In genomic region chr16:46961373-46962353, GRCh38 we compare ENCODE assay signal across 8 cellular contexts. TPM values are rescaled to one million over a fixed set of nuclear protein-coding genes. Genes with fewer than 3 reads are reported as not detected.
A peak's percentile ranks its signal among the peaks of the same experiment; 100 is the strongest.
DNase-seq lines count a peak whose midpoint lies in the region; ATAC-seq and TF ChIP-seq lines count a peak whose summit lies in the region.

No MANE protein-coding gene starts in this region.

- TF ChIP-seq EP300 in sigmoid colon (IDR thresholded peaks at IDR 0.05) = no peak

- H3K4me3 ChIP-seq in MG63 = no peak overlapping the region
- H3K4me3 ChIP-seq in sigmoid colon = no peak overlapping the region

- no peaks in the 10 kb centered on the region for H3K27me3 ChIP-seq in MG63
- H3K27me3 ChIP-seq in sigmoid colon = no peaks in the 10 kb centered on the region

- WGBS in sigmoid colon, 2 donors = 69 to 79% methylated on average over 9 of the region's 9 CpGs

- H3K27ac ChIP-seq in sigmoid colon = peak overlapping the region; percentile 25 to 42 (median 33)
- H3K27ac ChIP-seq in caudate nucleus (ENCODE audit: low read depth, low read length) = no peak overlapping the region

- no peaks in the 10 kb centered on the region for H3K27me3 Mint-ChIP-seq in activated naive CD8-positive, alpha-beta T cell treated with anti-CD3 and anti-CD28 coated beads, Interleukin-2, amount 50 U/mL, for 24 hours

- peaks cover 0 to 31% (median 22%) of the 10 kb centered on the region in 4 donors for H3K4me1 ChIP-seq in sigmoid colon

- peak overlapping the region; percentile 37 for H3K4me3 Mint-ChIP-seq in activated naive CD8-positive, alpha-beta T cell treated with anti-CD3 and anti-CD28 coated beads, Interleukin-2, amount 50 U/mL, for 24 hours

- intact Hi-C loops in sigmoid colon (cut with DNase I) = no loop called here

- no peaks in the 10 kb centered on the region for H3K9me3 Mint-ChIP-seq in activated naive CD8-positive, alpha-beta T cell treated with anti-CD3 and anti-CD28 coated beads, Interleukin-2, amount 50 U/mL, for 24 hours

- H3K4me1 Mint-ChIP-seq in activated naive CD8-positive, alpha-beta T cell treated with anti-CD3 and anti-CD28 coated beads, Interleukin-2, amount 50 U/mL, for 24 hours = peaks cover 48% of the 10 kb centered on the region

- TF ChIP-seq POLR2A in sigmoid colon (IDR thresholded peaks at IDR 0.05) = no peak

- peaks cover 93% of the 10 kb centered on the region for H3K36me3 ChIP-seq in MG63
- peaks cover 23 to 95% (median 58%) of the 10 kb centered on the region in 4 donors for H3K36me3 ChIP-seq in sigmoid colon

- H3K36me3 Mint-ChIP-seq in activated naive CD8-positive, alpha-beta T cell treated with anti-CD3 and anti-CD28 coated beads, Interleukin-2, amount 50 U/mL, for 24 hours (ENCODE audit: low read depth) = peaks cover 72% of the 10 kb centered on the region

- H3K9me3 ChIP-seq in MG63 (no peaks in the 10 kb centered on the region), sigmoid colon (no peaks in the 10 kb centered on the region)

- peak overlapping the region; percentile 89 for H3K27ac Mint-ChIP-seq in activated naive CD8-positive, alpha-beta T cell treated with anti-CD3 and anti-CD28 coated beads, Interleukin-2, amount 50 U/mL, for 24 hours

- DNase-seq in MG63 (peak; percentile 36), sigmoid colon (no peak), NCI-H446 (lab: John Stamatoyannopoulos, UW) (no peak), putamen (ENCODE audit: low spot score) (no peak), ureter (ENCODE audit: low spot score) (no peak), caudate nucleus (lab: John Stamatoyannopoulos, UW) (no peak)
- DNase-seq in activated naive CD8-positive, alpha-beta T cell treated with anti-CD3 and anti-CD28 coated beads, Interleukin-2, amount 50 U/mL, for 24 hours = peak; percentile 33

- TF ChIP-seq CTCF in sigmoid colon (IDR thresholded peaks at IDR 0.05) = no peak

- peak; percentile 73 for ATAC-seq in GM18907 (IDR thresholded peaks at IDR 0.05; ENCODE audit: unreplicated experiment)
- peak; percentile 99 for ATAC-seq in activated naive CD8-positive, alpha-beta T cell treated with anti-CD3 and anti-CD28 coated beads, Interleukin-2, amount 50 U/mL, for 24 hours

RNA-seq across cellular contexts. Expression of gene DNAJA2, which starts 11.8 kb away (rescaled TPM):
- total RNA-seq in MG63 (2014; rRNA removed; shearing (Covaris generic); ENCODE audit: low replicate concordance) = 196 and 281 TPM in 2 replicates
- total RNA-seq in sigmoid colon (10 to 100 TPM; 59.0 to 68.7 (median 60.7) TPM), ureter (51.5 TPM)
- 10 to 100 TPM; 33.6 to 55.7 (median 37.7) TPM for polyA plus RNA-seq in sigmoid colon

Comparison
In these comparisons a context has a peak if more than half of its experiments do, and no peak if none do; other contexts are left out.
1. DNase-seq: peak in MG63 (single experiment) and activated naive CD8-positive, alpha-beta T cell treated with anti-CD3 and anti-CD28 coated beads, Interleukin-2, amount 50 U/mL, for 24 hours (single experiment); none in sigmoid colon (single experiment), NCI-H446 (0 of 2), putamen (single experiment), ureter (single experiment) and caudate nucleus (0 of 61).